In the genomic region with DNA sequence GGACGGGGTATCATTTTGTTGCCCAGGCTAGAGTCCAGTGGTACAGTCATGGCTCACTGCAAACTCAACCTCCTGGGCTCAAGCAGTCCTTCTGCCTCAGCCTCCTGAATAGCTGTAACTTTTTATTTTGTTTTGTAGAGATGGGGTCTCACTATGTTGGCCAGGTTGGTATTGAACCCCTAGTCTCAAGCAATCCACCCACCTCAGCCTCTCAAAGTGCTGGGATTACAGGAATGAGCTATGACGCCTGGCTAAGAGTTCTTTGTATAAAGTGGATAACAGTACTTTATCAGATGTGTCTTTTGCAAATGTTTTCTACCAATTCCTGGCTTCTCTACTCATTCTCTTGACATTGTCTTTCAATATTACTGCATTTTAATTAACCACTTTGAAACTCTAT, we compare ENCODE assay signal across 32 cellular contexts. TPM values are rescaled to one million over a fixed set of nuclear protein-coding genes. Genes with fewer than 3 reads are reported as not detected.
DNase-seq lines count a peak whose midpoint lies in the region; ATAC-seq, FAIRE-seq and TF ChIP-seq lines count a peak whose summit lies in the region.
"Had no signal": no experiment of that assay in that cellular context is flagged by ENCODE, and none has a peak within 500 bp of the region (broad histone marks: within the 10 kb centered on the region; RNA-seq: fewer than 3 reads in every experiment).

No MANE protein-coding gene starts in this region.

- H3K9me3 ChIP-seq in K562 (replicated peaks; ENCODE audit: control insufficient read depth, insufficient read depth, low read depth, low read length) = no peaks in the 10 kb centered on the region
- H3K9me3 ChIP-seq: BE2C, BLaER1 had no signal

- POLR2A ChIA-PET in K562 (lab: Yijun Ruan, JAX) = no interaction called here

- TF ChIP-seq POLR2A in K562 (conservative IDR thresholded peaks at IDR 0.05) = no peak

- H3K27me3 ChIP-seq in K562 (ENCODE audit: control insufficient read depth in 2 of 2, insufficient read depth in 2 of 2, low read length in 2 of 2) = no peaks in the 10 kb centered on the region
- H3K27me3 ChIP-seq: BE2C, BLaER1 had no signal

- FAIRE-seq in GM19239 (lab: Jason Lieb, UNC) (peak; percentile 26), K562 (lab: Jason Lieb, UNC) (no peak)
- FAIRE-seq: A204.1, GM12878, GM12892, GM18507 had no signal

- H3K27ac ChIP-seq in K562 (ENCODE audit: extremely low read depth, low read depth, low read length) = no peak overlapping the region
- H3K27ac ChIP-seq: BLaER1 had no signal

- H3K9me1 ChIP-seq in K562 (ENCODE audit: control insufficient read depth, insufficient read depth, low read length) = no peaks in the 10 kb centered on the region

- TF ChIP-seq RAD21 in K562 (CRISPR knock-in tag; conservative IDR thresholded peaks at IDR 0.05 in 1 of 2, IDR thresholded peaks at IDR 0.05 in 1 of 2) = no peak

- H3K4me3 Mint-ChIP-seq in type B pancreatic cell = no peak overlapping the region
- H3K4me3 Mint-ChIP-seq: CD14-positive monocyte; CD4-positive, alpha-beta memory T cell; CD4-positive, CD25-positive, alpha-beta regulatory T cell; CD8-positive, alpha-beta memory T cell had no signal

- peaks cover 8% of the 10 kb centered on the region for H3K27me3 Mint-ChIP-seq in type B pancreatic cell

- ATAC-seq in K562 = no peak
- ATAC-seq: GM12878 had no signal

- no peaks in the 10 kb centered on the region for H3K79me2 ChIP-seq in K562 (ENCODE audit: control insufficient read depth, insufficient read depth, low read length)

- no peaks in the 10 kb centered on the region for H3K36me3 Mint-ChIP-seq in type B pancreatic cell
- H3K36me3 Mint-ChIP-seq: CD4-positive, alpha-beta memory T cell; CD4-positive, CD25-positive, alpha-beta regulatory T cell had no signal

- CTCF ChIA-PET in K562 (lab: Yijun Ruan, JAX; ENCODE audit: low intra/inter-chr PET ratio) = no interaction called here

- intact Hi-C loops in K562 (cut with micrococcal nuclease) = no loop called here

- H2AFZ ChIP-seq in K562 (ENCODE audit: low read depth, low read length) = no peak overlapping the region

- peaks cover 24 to 64% of the 10 kb centered on the region in 2 experiments for H3K4me1 ChIP-seq in K562 (replicated peaks in 1 of 2; ENCODE audit: control insufficient read depth in 2 of 2, insufficient read depth in 2 of 2, low read length in 2 of 2)
- H3K4me1 ChIP-seq: BE2C had no signal

- in situ Hi-C loops in K562 (cut with MboI) = no loop called here

- H3K4me1 Mint-ChIP-seq in type B pancreatic cell (ENCODE audit: unreplicated experiment) = no peaks in the 10 kb centered on the region

- peak; percentile 12 for DNase-seq in activated CD8-positive, alpha-beta memory T cell treated with anti-CD3 and anti-CD28 coated beads, Interleukin-2, amount 50 U/mL, for 48 hours
- DNase-seq in activated CD8-positive, alpha-beta memory T cell treated with anti-CD3 and anti-CD28 coated beads, Interleukin-2, amount 50 U/mL, for 4 hours = no peak
- DNase-seq in GM19239 (ENCODE audit: insufficient read length, low spot score) = no peak
- no peak for DNase-seq in K562 (ENCODE audit: extremely low read depth in 1 of 4, low spot score in 3 of 4)
- DNase-seq in type B pancreatic cell (ENCODE audit: extremely low spot score, unreplicated experiment) = peak; percentile 1
- no peak for DNase-seq in NK-92 (lab: John Stamatoyannopoulos, UW; ENCODE audit: unreplicated experiment)
- DNase-seq in NCI-H1105 (lab: John Stamatoyannopoulos, UW) = no peak
- DNase-seq: 8988T; ACHN; BE2C; C1 segment of cervical spinal cord; CD4-positive, alpha-beta memory T cell; CD4-positive, CD25-positive, alpha-beta regulatory T cell; CD8-positive, alpha-beta memory T cell; COR-L47; DMS 273 treated with DMSO at 0.1 percent for 48 hours; DMS153; DMS53; DMS79; DND-41; EL; GDM1 had no signal

- H3K4me2 ChIP-seq in K562 (ENCODE audit: insufficient read depth, low read length) = no peak overlapping the region
- H3K4me2 ChIP-seq: BLaER1 had no signal

- no peak overlapping the region for H3K4me3 ChIP-seq in K562
- H3K4me3 ChIP-seq: BLaER1, GM12878 had no signal

- no peak for TF ChIP-seq EP300 in K562 (IDR thresholded peaks at IDR 0.05; ENCODE audit: low read length)

- H4K20me1 ChIP-seq in K562 (replicated peaks; ENCODE audit: control insufficient read depth, insufficient read depth, low read length) = no peaks in the 10 kb centered on the region
- H4K20me1 ChIP-seq: BLaER1 had no signal

- 63% methylated on average over 2 of the region's 2 CpGs for WGBS in K562 (ENCODE audit: insufficient coverage, low coverage, missing lambda C conversion rate)

- no peak overlapping the region for H3K9ac ChIP-seq in K562 (ENCODE audit: insufficient read depth in 1 of 2, low read depth in 2 of 2, low read length in 2 of 2)
- H3K9ac ChIP-seq: BLaER1 had no signal

- BruUV-seq in K562 (replicated peaks; lab: Mats Ljungman, UMichigan) = no TSS peak

- no peaks in the 10 kb centered on the region for H3K36me3 ChIP-seq in K562 (ENCODE audit: control insufficient read depth, insufficient read depth, low read length)
- H3K36me3 ChIP-seq: BE2C, BLaER1 had no signal

- TF ChIP-seq CTCF in K562 (IDR thresholded peaks at IDR 0.05 in 2 of 3, conservative IDR thresholded peaks at IDR 0.05 in 1 of 3; ENCODE audit: insufficient read depth in 2 of 3, low read depth in 1 of 3, low read length in 3 of 3) (no peak), type B pancreatic cell (conservative IDR thresholded peaks at IDR 0.05) (no peak)

- H3K27ac Mint-ChIP-seq in type B pancreatic cell = no peak overlapping the region
- H3K27ac Mint-ChIP-seq: CD4-positive, CD25-positive, alpha-beta regulatory T cell; CD8-positive, alpha-beta memory T cell had no signal

- H3K9me3 Mint-ChIP-seq in type B pancreatic cell = no peaks in the 10 kb centered on the region
- H3K9me3 Mint-ChIP-seq: CD14-positive monocyte; CD4-positive, alpha-beta memory T cell; CD4-positive, CD25-positive, alpha-beta regulatory T cell; CD8-positive, alpha-beta memory T cell had no signal

TF ChIP-seq in K562, 482 proteins besides CTCF, POLR2A, EP300 and RAD21:
- TF ChIP-seq WHSC1 (IDR thresholded peaks at IDR 0.05; ENCODE audit: low read length) (no peak), SAFB2 (IDR thresholded peaks at IDR 0.05; ENCODE audit: borderline replicate concordance, low read depth, low read length, severe bottlenecking) (no peak), RBM25 (IDR thresholded peaks at IDR 0.05; ENCODE audit: low read depth, low read length, severe bottlenecking) (peak; percentile 54), ZNF121 (CRISPR knock-in tag; conservative IDR thresholded peaks at IDR 0.05) (peak; percentile 89), MCM7 (IDR thresholded peaks at IDR 0.05) (no peak), ILK (tag; IDR thresholded peaks at IDR 0.05; ENCODE audit: borderline replicate concordance, low read depth) (no peak)

RNA-seq across cellular contexts. Expression of gene NT5DC4, which starts 17.1 kb away (rescaled TPM):
- total RNA-seq in K562 (2011; cell fraction: chromatin; rRNA removed; ENCODE audit: low replicate concordance) = 26.6 and 60.2 TPM in 2 replicates
- 32.0 and 34.7 TPM in 2 replicates for total RNA-seq in K562 (2011; cell fraction: nucleolus; rRNA removed)
- total RNA-seq in K562 (2011; cell fraction: nucleoplasm; rRNA removed) = 22.7 and 29.8 TPM in 2 replicates
- total RNA-seq in K562 (2014; rRNA removed) (0.94 and 1.0 TPM in 2 replicates), K562 (2014; rRNA removed; fragmentation: Illumina TruSeq; extraction: Trizol) (0.44 and 2.3 TPM in 2 replicates), K562 (2015; rRNA removed; fragmentation: Illumina TruSeq; extraction: Trizol) (0.45 and 0.65 TPM in 2 replicates), K562 (2021) (4.7 and 6.8 TPM in 2 replicates), type B pancreatic cell (ENCODE audit: low replicate concordance) (not detected in 2 replicates)
- polyA plus RNA-seq in K562 (2011; rRNA removed) (3.4 and 6.9 TPM in 2 replicates), K562 (2014; fragmentation: Illumina TruSeq; extraction: Trizol) (0.56 and 1.8 TPM in 2 replicates), K562 (2014; fragmentation: Nextera tagmentation; extraction: Ambion mirVana) (1 to 10 TPM; 2.5 to 2.8 TPM), K562 (2014; rRNA removed) (1.6 and 5.0 TPM in 2 replicates)
- polyA plus RNA-seq in K562 (2011; cell fraction: cytosol; rRNA removed) = 0.65 and 1.6 TPM in 2 replicates
- 39.8 and 97.5 TPM in 2 replicates for polyA plus RNA-seq in K562 (2011; cell fraction: nucleus; rRNA removed)
- 1.3 and 9.4 TPM in 2 replicates for polyA plus RNA-seq in K562 (2012)
- 0.36 and 2.7 TPM in 2 replicates for polyA minus RNA-seq in K562 (2011; rRNA and poly(A)+ RNA removed)
- polyA minus RNA-seq in K562 (2011; cell fraction: cytosol; rRNA and poly(A)+ RNA removed) = 8.7 TPM in 1 of 2 replicates, not detected in the other
- polyA minus RNA-seq in K562 (2011; cell fraction: nucleus; rRNA and poly(A)+ RNA removed) = 6.9 and 15.8 TPM in 2 replicates
- total RNA-seq: A673; CD4-positive, alpha-beta memory T cell; CD4-positive, CD25-positive, alpha-beta regulatory T cell; CD8-positive, alpha-beta memory T cell; Daoy; G401 had no signal
- polyA plus RNA-seq: AG04450; CD14-positive monocyte; CD4-positive, alpha-beta memory T cell; CD4-positive, CD25-positive, alpha-beta regulatory T cell; CD8-positive, alpha-beta memory T cell had no signal

RNA-seq across cellular contexts. Expression of gene SLC20A1, which starts 57.9 kb away (rescaled TPM):
- total RNA-seq in K562 (2011; cell fraction: chromatin; rRNA removed; ENCODE audit: low replicate concordance) = 495 and 804 TPM in 2 replicates
- total RNA-seq in K562 (2011; cell fraction: nucleolus; rRNA removed) = 263 and 289 TPM in 2 replicates
- total RNA-seq in K562 (2011; cell fraction: nucleoplasm; rRNA removed) = 478 and 674 TPM in 2 replicates
- 64.7 and 66.0 TPM in 2 replicates for total RNA-seq in K562 (2014; rRNA removed)
- total RNA-seq in K562 (2014; rRNA removed; fragmentation: Illumina TruSeq; extraction: Trizol) = 95.1 and 111 TPM in 2 replicates
- total RNA-seq in K562 (2015; rRNA removed; fragmentation: Illumina TruSeq; extraction: Trizol) = 66.8 and 68.9 TPM in 2 replicates
- total RNA-seq in K562 (2021) = 123 and 136 TPM in 2 replicates
- polyA plus RNA-seq in K562 (2011; rRNA removed) = 101 and 150 TPM in 2 replicates
- 105 and 114 TPM in 2 replicates for polyA plus RNA-seq in K562 (2011; cell fraction: cytosol; rRNA removed)
- polyA plus RNA-seq in K562 (2011; cell fraction: nucleus; rRNA removed) = 166 and 277 TPM in 2 replicates
- 55.6 and 102 TPM in 2 replicates for polyA plus RNA-seq in K562 (2012)
- 85.8 and 87.8 TPM in 2 replicates for polyA plus RNA-seq in K562 (2014; fragmentation: Illumina TruSeq; extraction: Trizol)
- 10 to 100 TPM; 53.8 to 56.1 TPM for polyA plus RNA-seq in K562 (2014; fragmentation: Nextera tagmentation; extraction: Ambion mirVana)
- polyA plus RNA-seq in K562 (2014; rRNA removed) = 74.7 and 77.3 TPM in 2 replicates
- polyA minus RNA-seq in K562 (2011; rRNA and poly(A)+ RNA removed) = 151 and 243 TPM in 2 replicates
- 79.2 and 124 TPM in 2 replicates for polyA minus RNA-seq in K562 (2011; cell fraction: cytosol; rRNA and poly(A)+ RNA removed)
- 120 and 135 TPM in 2 replicates for polyA minus RNA-seq in K562 (2011; cell fraction: nucleus; rRNA and poly(A)+ RNA removed)
- total RNA-seq in type B pancreatic cell (ENCODE audit: low replicate concordance) = 50.3 and 63.9 TPM in 2 replicates

Comparison
In these comparisons a context has a peak if more than half of its experiments do, and no peak if none do; other contexts are left out.
1. DNase-seq: peak in activated CD8-positive, alpha-beta memory T cell treated with anti-CD3 and anti-CD28 coated beads, Interleukin-2, amount 50 U/mL, for 48 hours (single experiment) and type B pancreatic cell (single experiment); none in activated CD8-positive, alpha-beta memory T cell treated with anti-CD3 and anti-CD28 coated beads, Interleukin-2, amount 50 U/mL, for 4 hours (single experiment), GM19239 (single experiment), K562 (0 of 4), NK-92 (single experiment) and NCI-H1105 (single experiment).